ENCODE assay signal across 26 cellular contexts in genomic region chr2:128345436-128346165, GRCh38. TPM values are rescaled to one million over a fixed set of nuclear protein-coding genes. Genes with fewer than 3 reads are reported as not detected.
DNase-seq lines count a peak whose midpoint lies in the region; ATAC-seq and TF ChIP-seq lines count a peak whose summit lies in the region.
"Had no signal": no experiment of that assay in that cellular context is flagged by ENCODE, and none has a peak within 500 bp of the region (broad histone marks: within the 10 kb centered on the region; RNA-seq: fewer than 3 reads in every experiment).

No MANE protein-coding gene starts in this region.

- TF ChIP-seq CTCF in endodermal cell (conservative IDR thresholded peaks at IDR 0.05) (no peak), RWPE1 (conservative IDR thresholded peaks at IDR 0.05; ENCODE audit: low read depth) (no peak)

- ATAC-seq in stimulated activated naive CD8-positive, alpha-beta T cell treated with anti-CD3 and anti-CD28 coated beads, Interleukin-15, amount 100 ng/mL, for 72 hours: peak; percentile 31
- no peak for ATAC-seq in stimulated activated naive CD8-positive, alpha-beta T cell treated with anti-CD3 and anti-CD28 coated beads, Interleukin-15, Interleukin-2, amounts not matched to agents 100 U/mL and 50 U/mL, for 24 hours
- ATAC-seq: A549, GM12878, HCT116 had no signal

- H2AK5ac ChIP-seq in neuronal stem cell (ENCODE audit: low read depth, low read length): peak overlapping the region; percentile 85

- peak overlapping the region in 1 of 2 donors; percentile 73 for H3K27ac Mint-ChIP-seq in stimulated activated naive CD8-positive, alpha-beta T cell treated with anti-CD3 and anti-CD28 coated beads, Interleukin-15, amount 100 ng/mL, for 72 hours
- no peak overlapping the region for H3K27ac Mint-ChIP-seq in endodermal cell
- H3K27ac Mint-ChIP-seq: CD4-positive, alpha-beta memory T cell had no signal

- no peaks in the 10 kb centered on the region for H3K4me1 Mint-ChIP-seq in stimulated activated naive CD8-positive, alpha-beta T cell treated with anti-CD3 and anti-CD28 coated beads, Interleukin-15, amount 100 ng/mL, for 72 hours
- H3K4me1 Mint-ChIP-seq in endodermal cell: peaks cover 2% of the 10 kb centered on the region
- H3K4me1 Mint-ChIP-seq: CD4-positive, alpha-beta memory T cell had no signal

- POLR2A ChIA-PET in RWPE1 (lab: Yijun Ruan, JAX; ENCODE audit: low non-redundant PET): no interaction called here

- H3K4me3 ChIP-seq in endodermal cell (ENCODE audit: low read length) (no peak overlapping the region), neuronal stem cell (ENCODE audit: low read length in 2 of 2) (no peak overlapping the region)
- H3K4me3 ChIP-seq: A549, GM12878, GM23248, MG63, SJSA1 had no signal

- H3K79me1 ChIP-seq in neuronal stem cell (ENCODE audit: low read depth, low read length): no peaks in the 10 kb centered on the region

- H3K27ac ChIP-seq in endodermal cell (ENCODE audit: low read depth, low read length) (no peak overlapping the region), neuronal stem cell (replicated peaks; ENCODE audit: low read length) (no peak overlapping the region), RWPE1 (no peak overlapping the region)
- H3K27ac ChIP-seq: A549, GM23248, SJSA1 had no signal

- H3K4me3 Mint-ChIP-seq in stimulated activated naive CD8-positive, alpha-beta T cell treated with anti-CD3 and anti-CD28 coated beads, Interleukin-15, amount 100 ng/mL, for 72 hours: no peak overlapping the region
- no peak overlapping the region for H3K4me3 Mint-ChIP-seq in endodermal cell
- H3K4me3 Mint-ChIP-seq: CD4-positive, alpha-beta memory T cell had no signal

- H3K9me3 ChIP-seq in endodermal cell (ENCODE audit: control insufficient read depth, low read length) (peaks cover 22% of the 10 kb centered on the region), neuronal stem cell (replicated peaks in 1 of 2; ENCODE audit: control insufficient read depth in 2 of 2, insufficient read depth in 1 of 2, low read depth in 1 of 2, low read length in 2 of 2) (peaks cover 5 to 7% of the 10 kb centered on the region in 2 donors)
- H3K9me3 ChIP-seq: A549, MG63 had no signal

- no peak overlapping the region for H2AFZ ChIP-seq in neuronal stem cell (ENCODE audit: low read length)
- H2AFZ ChIP-seq: GM23248 had no signal

- peak overlapping the region; percentile 9 for H3K14ac ChIP-seq in neuronal stem cell (ENCODE audit: low read length)

- no peak overlapping the region for H3K4ac ChIP-seq in neuronal stem cell (ENCODE audit: low read length)

- CTCF ChIA-PET in RWPE1 (lab: Yijun Ruan, JAX): no interaction called here

- H3K36me3 ChIP-seq in endodermal cell (ENCODE audit: control insufficient read depth, insufficient read depth, low read length): no peaks in the 10 kb centered on the region
- no peaks in the 10 kb centered on the region for H3K36me3 ChIP-seq in neuronal stem cell (replicated peaks in 1 of 2; ENCODE audit: control insufficient read depth in 2 of 2, insufficient read depth in 2 of 2, low read length in 2 of 2)
- H3K36me3 ChIP-seq: MG63, SJSA1 had no signal

- peak overlapping the region; percentile 71 for H3K23ac ChIP-seq in neuronal stem cell (ENCODE audit: low read depth, low read length, poor library complexity)

- no peak overlapping the region for H4K91ac ChIP-seq in neuronal stem cell (ENCODE audit: low read depth, low read length, poor library complexity)

- H3K4me2 ChIP-seq in neuronal stem cell (ENCODE audit: insufficient read depth, low read length, poor library complexity, severe bottlenecking): no peak overlapping the region
- H3K4me2 ChIP-seq: A549 had no signal

- H3K27me3 ChIP-seq in endodermal cell (ENCODE audit: control insufficient read depth, insufficient read depth, low read length, poor library complexity, severe bottlenecking) (no peaks in the 10 kb centered on the region), neuronal stem cell (ENCODE audit: control insufficient read depth in 3 of 3, insufficient read depth in 3 of 3, low read depth in 1 of 3, low read length in 3 of 3) (no peaks in the 10 kb centered on the region)
- H3K27me3 ChIP-seq: MG63, SJSA1 had no signal

- H3K9ac ChIP-seq in endodermal cell (ENCODE audit: extremely low read depth, low read length, poor library complexity, severe bottlenecking): no peak overlapping the region
- peak overlapping the region; percentile 18 for H3K9ac ChIP-seq in neuronal stem cell (ENCODE audit: low read depth, low read length, poor library complexity)
- H3K9ac ChIP-seq: GM23248 had no signal

- peak overlapping the region; percentile 73 for H3K18ac ChIP-seq in neuronal stem cell (ENCODE audit: low read length)

- H3K36me3 Mint-ChIP-seq in endodermal cell (ENCODE audit: low read depth): no peaks in the 10 kb centered on the region
- H3K36me3 Mint-ChIP-seq: CD4-positive, alpha-beta memory T cell had no signal

- 95 to 98% methylated on average over 17 to 43 of the region's 43 CpGs for WGBS in endodermal cell (ENCODE audit: insufficient coverage in 1 of 2, insufficient read length in 1 of 2), 2 experiments
- no CpG with 5 or more reads among the region's 43 CpGs for WGBS in neuronal stem cell (ENCODE audit: extremely low coverage in 2 of 2, insufficient read length in 2 of 2, insufficient replicate concordance in 1 of 2), 2 donors

- peak overlapping the region; percentile 78 for H2BK15ac ChIP-seq in neuronal stem cell (ENCODE audit: low read length)

- peaks cover 7 to 13% of the 10 kb centered on the region in 2 donors for H3K9me3 Mint-ChIP-seq in stimulated activated naive CD8-positive, alpha-beta T cell treated with anti-CD3 and anti-CD28 coated beads, Interleukin-15, amount 100 ng/mL, for 72 hours
- H3K9me3 Mint-ChIP-seq in endodermal cell: peaks cover 16% of the 10 kb centered on the region

- H2BK5ac ChIP-seq in neuronal stem cell (ENCODE audit: low read length): peak overlapping the region; percentile 59

- no peak overlapping the region for H2BK12ac ChIP-seq in neuronal stem cell (ENCODE audit: low read length)

- DNase-seq in stimulated activated naive CD8-positive, alpha-beta T cell treated with anti-CD3 and anti-CD28 coated beads, Interleukin-15, amount 100 ng/mL, for 72 hours: no peak
- no peak for DNase-seq in stimulated activated naive CD8-positive, alpha-beta T cell treated with anti-CD3 and anti-CD28 coated beads, Interleukin-15, Interleukin-2, amounts not matched to agents 100 U/mL and 50 U/mL, for 24 hours
- peak; percentile 35 for DNase-seq in endodermal cell
- no peak for DNase-seq in neuronal stem cell (ENCODE audit: low spot score)
- DNase-seq in activated CD8-positive, alpha-beta memory T cell treated with anti-CD3 and anti-CD28 coated beads, Interleukin-2, amount 50 U/mL, for 48 hours: no peak
- DNase-seq in RWPE1 (ENCODE audit: low spot score): no peak
- DNase-seq in NCI-H187 treated with DMSO at 0.1 percent for 48 hours (lab: John Stamatoyannopoulos, UW): no peak
- DNase-seq: C1 segment of cervical spinal cord, DMS 273 treated with DMSO at 0.1 percent for 48 hours, DMS79, EL, GDM1, GM23248, KG1, MG63, NCI-H1105 treated with DMSO at 0.1 percent for 48 hours, NCI-H146, NCI-H2029, NCI-H446, NCI-H524 treated with DMSO at 0.1 percent for 48 hours, NCI-H774 had no signal

- H3K4me1 ChIP-seq in endodermal cell (ENCODE audit: control insufficient read depth, insufficient read depth, low read length): no peaks in the 10 kb centered on the region
- peaks cover 7 to 11% of the 10 kb centered on the region in 2 donors for H3K4me1 ChIP-seq in neuronal stem cell (ENCODE audit: control insufficient read depth in 2 of 2, insufficient read depth in 1 of 2, low read depth in 1 of 2, low read length in 2 of 2)
- H3K4me1 ChIP-seq: A549 had no signal

- H2BK120ac ChIP-seq in neuronal stem cell (ENCODE audit: low read depth, low read length): no peak overlapping the region

- H3K27me3 Mint-ChIP-seq in stimulated activated naive CD8-positive, alpha-beta T cell treated with anti-CD3 and anti-CD28 coated beads, Interleukin-15, amount 100 ng/mL, for 72 hours: no peaks in the 10 kb centered on the region
- no peaks in the 10 kb centered on the region for H3K27me3 Mint-ChIP-seq in endodermal cell (ENCODE audit: insufficient read depth)

- H4K8ac ChIP-seq in neuronal stem cell (ENCODE audit: low read depth, low read length): no peak overlapping the region

RNA-seq across cellular contexts. Expression of gene HS6ST1, which starts 26.9 kb away (rescaled TPM):
- 100 to 1,000 TPM in 1 of 2 donors, 10 to 100 TPM in 1; 93.0 to 106 TPM for total RNA-seq in endodermal cell
- 81.5 TPM for polyA plus RNA-seq in endodermal cell (2013, experiment 1 of 2)
- 79.0 TPM for polyA plus RNA-seq in endodermal cell (2013, experiment 2 of 2)
- polyA plus RNA-seq in neuronal stem cell (2013, experiment 1 of 2): 32.8 TPM
- polyA plus RNA-seq in neuronal stem cell (2013, experiment 2 of 2): 32.8 TPM
